10 cellular contexts compared by ENCODE assay signal in genomic region chr12:6549379-6550151, GRCh38. TPM values are rescaled to one million over a fixed set of nuclear protein-coding genes. Genes with fewer than 3 reads are reported as not detected.
A peak's percentile ranks its signal among the peaks of the same experiment; 100 is the strongest.
DNase-seq lines count a peak whose midpoint lies in the region; ATAC-seq and TF ChIP-seq lines count a peak whose summit lies in the region.
"Had no signal": no experiment of that assay in that cellular context is flagged by ENCODE, and none has a peak within 500 bp of the region (broad histone marks: within the 10 kb centered on the region; RNA-seq: fewer than 3 reads in every experiment).

No MANE protein-coding gene starts in this region.

- ATAC-seq in heart right ventricle (no peak), thoracic aorta (ENCODE audit: insufficient number of reproducible peaks, low FRiP score, low read depth) (no peak), GM19463 (IDR thresholded peaks at IDR 0.05; ENCODE audit: unreplicated experiment) (no peak), GM21619 (IDR thresholded peaks at IDR 0.05; ENCODE audit: unreplicated experiment) (no peak)

- H3K36me3 ChIP-seq in heart right ventricle (peaks cover 0 to 67% (median 9%) of the 10 kb centered on the region in 9 donors), thoracic aorta (peaks cover 41% of the 10 kb centered on the region)

- H3K9me3 ChIP-seq in heart right ventricle (no peaks in the 10 kb centered on the region), thoracic aorta (no peaks in the 10 kb centered on the region)

- peak overlapping the region in 1 of 10 donors; percentile 27 for H3K4me3 ChIP-seq in heart right ventricle
- peak overlapping the region; percentile 93 for H3K4me3 ChIP-seq in thoracic aorta
- H3K4me3 ChIP-seq: hepatocyte had no signal

- DNase-seq in NOMO-1 treated with DMSO at 0.1 percent for 48 hours (lab: John Stamatoyannopoulos, UW; ENCODE audit: unreplicated experiment) (peak; percentile 32), NOMO-1 treated with dmso at 0.1 percent for 144 hours (lab: John Stamatoyannopoulos, UW; ENCODE audit: unreplicated experiment) (no peak), heart right ventricle (no peak), thoracic aorta (ENCODE audit: low spot score) (no peak)
- DNase-seq: activated CD4-positive, alpha-beta memory T cell treated with anti-CD3 and anti-CD28 coated beads for 36 hours; NCI-H1694 had no signal

- H3K4me1 ChIP-seq in heart right ventricle = peaks cover 40 to 86% (median 74%) of the 10 kb centered on the region in 9 donors
- peaks cover 59 to 69% of the 10 kb centered on the region in 2 donors for H3K4me1 ChIP-seq in thoracic aorta (ENCODE audit: control insufficient read depth in 1 of 2, low read depth in 2 of 2)

- H3K27ac ChIP-seq in heart right ventricle (peak overlapping the region in 9 of 10 donors; percentile 78 to 98 (median 93)), thoracic aorta (peak overlapping the region; percentile 98 to 100)
- H3K27ac ChIP-seq: 22Rv1, hepatocyte had no signal

- WGBS in heart right ventricle, 2 donors = 92 to 93% methylated on average over 25 of the region's 25 CpGs

- H3K27me3 ChIP-seq in heart right ventricle (no peaks in the 10 kb centered on the region), thoracic aorta (replicated peaks; ENCODE audit: insufficient read depth) (no peaks in the 10 kb centered on the region)
- H3K27me3 ChIP-seq: hepatocyte had no signal

- intact Hi-C loops in heart right ventricle (cut with DNase I) = no loop called here

- TF ChIP-seq CTCF in heart right ventricle (IDR thresholded peaks at IDR 0.05) = no peak
- TF ChIP-seq CTCF in thoracic aorta (IDR thresholded peaks at IDR 0.05) = no peak

RNA-seq across cellular contexts. Expression of gene IFFO1, which starts 6.3 kb away (rescaled TPM):
- total RNA-seq in heart right ventricle (10 to 100 TPM; 10.5 to 21.6 (median 17.3) TPM), thoracic aorta (10 to 100 TPM; 36.2 to 68.6 TPM)
- polyA plus RNA-seq in heart right ventricle = 10 to 100 TPM; 14.3 to 30.5 TPM

RNA-seq across cellular contexts. Expression of gene GAPDH, which starts 15.2 kb away (rescaled TPM):
- 1,000 to 10,000 TPM; 4,081 to 7,888 (median 4,666) TPM for total RNA-seq in heart right ventricle
- 1,000 to 10,000 TPM; 5,840 to 6,426 TPM for polyA plus RNA-seq in heart right ventricle
- 1,000 to 10,000 TPM; 1,700 to 2,744 TPM for total RNA-seq in thoracic aorta

RNA-seq across cellular contexts. Expression of gene NOP2, which starts 18.5 kb away (rescaled TPM):
- 10 to 100 TPM; 11.1 to 29.2 (median 15.3) TPM for total RNA-seq in heart right ventricle
- 10 to 100 TPM; 18.5 to 31.1 TPM for polyA plus RNA-seq in heart right ventricle
- 10 to 100 TPM; 41.2 to 83.0 TPM for total RNA-seq in thoracic aorta

RNA-seq across cellular contexts. Expression of gene NCAPD2, which starts 55.7 kb away (rescaled TPM):
- 10 to 100 TPM in 8 of 10 donors, 1 to 10 TPM in 2; 8.4 to 18.8 (median 13.1) TPM for total RNA-seq in heart right ventricle
- polyA plus RNA-seq in heart right ventricle = 1 to 10 TPM; 5.4 to 5.8 TPM
- 10 to 100 TPM; 19.9 to 26.7 TPM for total RNA-seq in thoracic aorta

RNA-seq across cellular contexts. Expression of gene MRPL51, which starts 56.5 kb away (rescaled TPM):
- total RNA-seq in heart right ventricle = 100 to 1,000 TPM; 232 to 300 (median 255) TPM
- polyA plus RNA-seq in heart right ventricle = 100 to 1,000 TPM; 123 to 181 TPM
- 10 to 100 TPM; 40.6 to 51.7 TPM for total RNA-seq in thoracic aorta
